In the genomic region with DNA sequence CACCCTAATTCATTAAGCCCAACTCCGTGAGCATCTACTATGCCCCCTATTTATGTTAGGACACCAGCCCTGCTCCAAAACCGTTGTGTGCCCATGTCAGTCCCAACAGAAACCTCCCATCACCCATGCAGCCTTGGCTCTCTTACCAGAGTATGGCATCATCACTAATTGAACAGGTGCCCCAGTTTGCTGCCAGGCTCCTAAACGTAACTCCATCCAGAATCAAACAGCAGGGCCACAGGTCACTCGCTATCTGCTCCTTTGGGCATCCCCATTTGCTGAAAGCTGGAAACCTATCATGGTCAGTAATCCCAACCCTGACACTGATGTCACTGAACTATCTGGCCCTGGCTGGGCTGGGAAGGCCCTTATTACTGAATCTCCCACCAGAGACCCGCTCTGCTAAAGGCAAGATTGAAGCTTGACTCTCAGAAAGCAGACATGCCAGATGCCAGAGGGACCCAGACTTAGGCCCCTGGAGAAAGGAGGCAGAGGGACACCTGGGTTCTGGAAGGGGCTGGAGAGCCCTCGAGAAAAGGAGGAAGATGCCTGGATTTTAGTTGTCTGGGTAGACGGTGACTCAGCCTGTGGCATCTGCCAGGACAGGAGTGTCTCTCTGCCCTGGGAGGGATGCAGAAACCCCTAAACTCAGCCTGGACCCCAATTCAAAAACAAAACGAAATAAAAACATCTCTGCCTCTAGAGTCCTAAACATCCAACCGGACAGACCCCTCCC, we compare ENCODE assay signal across 9 cellular contexts. TPM values are rescaled to one million over a fixed set of nuclear protein-coding genes. Genes with fewer than 3 reads are reported as not detected.
DNase-seq lines count a peak whose midpoint lies in the region; ATAC-seq, FAIRE-seq and TF ChIP-seq lines count a peak whose summit lies in the region.
"Had no signal": no experiment of that assay in that cellular context is flagged by ENCODE, and none has a peak within 500 bp of the region (broad histone marks: within the 10 kb centered on the region; RNA-seq: fewer than 3 reads in every experiment).

No MANE protein-coding gene starts in this region.

- CTCF ChIA-PET in activated naive CD4-positive, alpha-beta T cell treated with anti-CD3 and anti-CD28 coated beads for 36 hours (lab: Charles Lee) = interaction anchor here (1.1 to 1.3 kb wide), 2 partner anchors 39 to 125 kb away, joined by 3 to 6 read pairs; no protein-coding TSS in a partner anchor
- CTCF ChIA-PET in K562 (lab: Yijun Ruan, JAX; ENCODE audit: low intra/inter-chr PET ratio) = no interaction called here

- TSS peak; percentile 72 for BruUV-seq in K562 (replicated peaks; lab: Mats Ljungman, UMichigan)

- no peaks in the 10 kb centered on the region for H3K79me2 ChIP-seq in K562 (ENCODE audit: control insufficient read depth, insufficient read depth, low read length)

- H3K27ac ChIP-seq in K562 (ENCODE audit: extremely low read depth, low read depth, low read length) (no peak overlapping the region), mesodermal cell (ENCODE audit: low read depth, low read length, severe bottlenecking) (no peak overlapping the region), tibial nerve (peak overlapping the region in 2 of 4 donors; percentile 6 to 63)

- H3K36me3 ChIP-seq in K562 (ENCODE audit: control insufficient read depth, insufficient read depth, low read length) = no peaks in the 10 kb centered on the region
- H3K36me3 ChIP-seq in mesodermal cell (ENCODE audit: control insufficient read depth, insufficient read depth, low read length) = no peaks in the 10 kb centered on the region
- H3K36me3 ChIP-seq in tibial nerve = no peaks in the 10 kb centered on the region

- FAIRE-seq in K562 (lab: Jason Lieb, UNC) (no peak), urothelium cell line (lab: Jason Lieb, UNC) (no peak)
- FAIRE-seq: endometrium had no signal

- H3K27me3 ChIP-seq in K562 (ENCODE audit: control insufficient read depth in 2 of 2, insufficient read depth in 2 of 2, low read length in 2 of 2) (peaks cover 15 to 60% of the 10 kb centered on the region in 2 experiments; a peak in 4 of 5 replicates), tibial nerve (no peaks in the 10 kb centered on the region)

- H3K4me2 ChIP-seq in K562 (ENCODE audit: insufficient read depth, low read length) = peak overlapping the region; percentile 54

- H3K4me3 Mint-ChIP-seq in activated naive CD4-positive, alpha-beta T cell treated with anti-CD3 and anti-CD28 coated beads for 36 hours = peak overlapping the region; percentile 71

- TF ChIP-seq CTCF in K562 (IDR thresholded peaks at IDR 0.05 in 2 of 3, conservative IDR thresholded peaks at IDR 0.05 in 1 of 3; ENCODE audit: insufficient read depth in 2 of 3, low read depth in 1 of 3, low read length in 3 of 3) (no peak), tibial nerve (IDR thresholded peaks at IDR 0.05) (no peak), GM10266 (IDR thresholded peaks at IDR 0.05; ENCODE audit: control insufficient read depth, insufficient read depth, low read depth, missing control alignments) (no peak)

- peak overlapping the region; percentile 78 for H2AFZ ChIP-seq in K562 (ENCODE audit: low read depth, low read length)

- in situ Hi-C loops in K562 (cut with MboI) = no loop called here

- no peaks in the 10 kb centered on the region for H4K20me1 ChIP-seq in K562 (replicated peaks; ENCODE audit: control insufficient read depth, insufficient read depth, low read length)

- ATAC-seq in K562 (no peak), GM19328 (IDR thresholded peaks at IDR 0.05; ENCODE audit: unreplicated experiment) (no peak)

- H3K9me1 ChIP-seq in K562 (ENCODE audit: control insufficient read depth, insufficient read depth, low read length) = no peaks in the 10 kb centered on the region

- peak overlapping the region; percentile 42 to 89; a peak in 3 of 4 replicates for H3K9ac ChIP-seq in K562 (ENCODE audit: insufficient read depth in 1 of 2, low read depth in 2 of 2, low read length in 2 of 2)

- TF ChIP-seq RAD21 in K562 (CRISPR knock-in tag; conservative IDR thresholded peaks at IDR 0.05 in 1 of 2, IDR thresholded peaks at IDR 0.05 in 1 of 2) = no peak

- H3K27me3 Mint-ChIP-seq in activated naive CD4-positive, alpha-beta T cell treated with anti-CD3 and anti-CD28 coated beads for 36 hours (ENCODE audit: low read depth) = peaks cover 4% of the 10 kb centered on the region

- intact Hi-C loops in activated naive CD4-positive, alpha-beta T cell treated with anti-CD3 and anti-CD28 coated beads for 36 hours (cut with micrococcal nuclease) = no loop called here
- intact Hi-C loops in K562 (cut with micrococcal nuclease) = loop anchor here (1.0 kb wide), 1 partner anchor 39 kb away; no protein-coding TSS in a partner anchor

- H3K4me1 Mint-ChIP-seq in activated naive CD4-positive, alpha-beta T cell treated with anti-CD3 and anti-CD28 coated beads for 36 hours (ENCODE audit: low read depth) = peaks cover 13% of the 10 kb centered on the region

- H3K36me3 Mint-ChIP-seq in activated naive CD4-positive, alpha-beta T cell treated with anti-CD3 and anti-CD28 coated beads for 36 hours (ENCODE audit: low read depth) = no peaks in the 10 kb centered on the region

- H3K9me3 ChIP-seq in K562 (replicated peaks; ENCODE audit: control insufficient read depth, insufficient read depth, low read depth, low read length) (no peaks in the 10 kb centered on the region), mesodermal cell (ENCODE audit: control insufficient read depth, low read length) (no peaks in the 10 kb centered on the region), tibial nerve (no peaks in the 10 kb centered on the region)

- H3K27ac Mint-ChIP-seq in activated naive CD4-positive, alpha-beta T cell treated with anti-CD3 and anti-CD28 coated beads for 36 hours = no peak overlapping the region

- no peak for DNase-seq in activated naive CD4-positive, alpha-beta T cell treated with anti-CD3 and anti-CD28 coated beads for 36 hours
- DNase-seq in activated naive CD4-positive, alpha-beta T cell (lab: John Stamatoyannopoulos, UW) = no peak
- DNase-seq in K562 (ENCODE audit: extremely low read depth in 1 of 4, low spot score in 3 of 4) = no peak
- no peak for DNase-seq in tibial nerve (ENCODE audit: low spot score in 2 of 2)
- DNase-seq in urothelium cell line (ENCODE audit: low spot score) = no peak
- no peak for DNase-seq in GM10266 (ENCODE audit: extremely low spot score)

- H3K4me1 ChIP-seq in K562 (replicated peaks in 1 of 2; ENCODE audit: control insufficient read depth in 2 of 2, insufficient read depth in 2 of 2, low read length in 2 of 2) (peaks cover 8 to 15% of the 10 kb centered on the region in 2 experiments), mesodermal cell (ENCODE audit: control insufficient read depth, insufficient read depth, low read length, poor library complexity, severe bottlenecking) (peaks cover 18% of the 10 kb centered on the region), tibial nerve (peaks cover 0 to 17% (median 5%) of the 10 kb centered on the region in 4 donors)

- peak overlapping the region; percentile 37 for H3K4me3 ChIP-seq in K562
- H3K4me3 ChIP-seq in mesodermal cell (ENCODE audit: extremely low read depth, insufficient read depth, low read length, poor library complexity, severe bottlenecking) = peak overlapping the region; percentile 28
- peak overlapping the region; percentile 31 to 60 (median 42) for H3K4me3 ChIP-seq in tibial nerve

- 22% methylated on average over 9 of the region's 9 CpGs for WGBS in K562 (ENCODE audit: insufficient coverage, low coverage, missing lambda C conversion rate)
- WGBS in mesodermal cell (ENCODE audit: insufficient coverage in 2 of 2), 2 experiments = 70 to 76% methylated on average over 6 of the region's 9 CpGs
- WGBS in tibial nerve, 2 donors = 61 to 62% methylated on average over 9 of the region's 9 CpGs

- TF ChIP-seq POLR2A in K562 (conservative IDR thresholded peaks at IDR 0.05) = no peak
- no peak for TF ChIP-seq POLR2A in tibial nerve (IDR thresholded peaks at IDR 0.05)

- POLR2A ChIA-PET in K562 (lab: Yijun Ruan, JAX) = interaction anchor here (0.6 to 1.2 kb wide), 6 partner anchors 9 to 632 kb away, joined by 3 to 6 read pairs (median 4); no protein-coding TSS in a partner anchor

- TF ChIP-seq EP300 in K562 (IDR thresholded peaks at IDR 0.05; ENCODE audit: low read length) = no peak
- no peak for TF ChIP-seq EP300 in tibial nerve (IDR thresholded peaks at IDR 0.05)

- no peaks in the 10 kb centered on the region for H3K9me3 Mint-ChIP-seq in activated naive CD4-positive, alpha-beta T cell treated with anti-CD3 and anti-CD28 coated beads for 36 hours

RNA-seq across cellular contexts. Expression of gene MUCL3, which starts 14.0 kb away (rescaled TPM):
- not detected for total RNA-seq in activated naive CD4-positive, alpha-beta T cell treated with anti-CD3 and anti-CD28 coated beads for 36 hours
- total RNA-seq in K562 (2011; cell fraction: chromatin; rRNA removed; ENCODE audit: low replicate concordance) = not detected in 2 replicates
- not detected in 2 replicates for total RNA-seq in K562 (2011; cell fraction: nucleolus; rRNA removed)
- not detected in 2 replicates for total RNA-seq in K562 (2011; cell fraction: nucleoplasm; rRNA removed)
- not detected in 2 replicates for total RNA-seq in K562 (2014; rRNA removed)
- not detected in 2 replicates for total RNA-seq in K562 (2014; rRNA removed; fragmentation: Illumina TruSeq; extraction: Trizol)
- total RNA-seq in K562 (2015; rRNA removed; fragmentation: Illumina TruSeq; extraction: Trizol) = not detected in 2 replicates
- not detected in 2 replicates for total RNA-seq in K562 (2021)
- not detected in 2 replicates for polyA plus RNA-seq in K562 (2011; rRNA removed)
- not detected in 2 replicates for polyA plus RNA-seq in K562 (2011; cell fraction: cytosol; rRNA removed)
- not detected in 2 replicates for polyA plus RNA-seq in K562 (2011; cell fraction: nucleus; rRNA removed)
- 0.03 and 0.07 TPM in 2 replicates for polyA plus RNA-seq in K562 (2012)
- polyA plus RNA-seq in K562 (2014; fragmentation: Illumina TruSeq; extraction: Trizol) = not detected in 2 replicates
- polyA plus RNA-seq in K562 (2014; fragmentation: Nextera tagmentation; extraction: Ambion mirVana) = not detected
- 0.07 TPM in 1 of 2 replicates, not detected in the other for polyA plus RNA-seq in K562 (2014; rRNA removed)
- polyA minus RNA-seq in K562 (2011; rRNA and poly(A)+ RNA removed) = not detected in 2 replicates
- not detected in 2 replicates for polyA minus RNA-seq in K562 (2011; cell fraction: cytosol; rRNA and poly(A)+ RNA removed)
- not detected in 2 replicates for polyA minus RNA-seq in K562 (2011; cell fraction: nucleus; rRNA and poly(A)+ RNA removed)
- not detected for polyA plus RNA-seq in mesodermal cell (2013, experiment 1 of 2)
- polyA plus RNA-seq in mesodermal cell (2013, experiment 2 of 2) = not detected
- total RNA-seq in tibial nerve = under 1 TPM in 1 of 4 donors, not detected in 3; under 0.01 TPM

RNA-seq across cellular contexts. Expression of gene SFTA2, which starts 22.8 kb away (rescaled TPM):
- not detected for total RNA-seq in activated naive CD4-positive, alpha-beta T cell treated with anti-CD3 and anti-CD28 coated beads for 36 hours
- total RNA-seq in K562 (2011; cell fraction: chromatin; rRNA removed; ENCODE audit: low replicate concordance) = not detected in 2 replicates
- not detected in 2 replicates for total RNA-seq in K562 (2011; cell fraction: nucleolus; rRNA removed)
- not detected in 2 replicates for total RNA-seq in K562 (2011; cell fraction: nucleoplasm; rRNA removed)
- total RNA-seq in K562 (2014; rRNA removed) (not detected in 2 replicates), K562 (2014; rRNA removed; fragmentation: Illumina TruSeq; extraction: Trizol) (not detected in 2 replicates), K562 (2015; rRNA removed; fragmentation: Illumina TruSeq; extraction: Trizol) (not detected in 2 replicates), K562 (2021) (0.78 TPM in 1 of 2 replicates, not detected in the other), tibial nerve (not detected)
- polyA plus RNA-seq in K562 (2011; rRNA removed) (not detected in 2 replicates), K562 (2014; fragmentation: Illumina TruSeq; extraction: Trizol) (not detected in 2 replicates), K562 (2014; fragmentation: Nextera tagmentation; extraction: Ambion mirVana) (not detected), K562 (2014; rRNA removed) (not detected in 2 replicates)
- not detected in 2 replicates for polyA plus RNA-seq in K562 (2011; cell fraction: cytosol; rRNA removed)
- polyA plus RNA-seq in K562 (2011; cell fraction: nucleus; rRNA removed) = not detected in 2 replicates
- 0.17 TPM in 1 of 2 replicates, not detected in the other for polyA plus RNA-seq in K562 (2012)
- not detected in 2 replicates for polyA minus RNA-seq in K562 (2011; rRNA and poly(A)+ RNA removed)
- not detected in 2 replicates for polyA minus RNA-seq in K562 (2011; cell fraction: cytosol; rRNA and poly(A)+ RNA removed)
- not detected in 2 replicates for polyA minus RNA-seq in K562 (2011; cell fraction: nucleus; rRNA and poly(A)+ RNA removed)
- polyA plus RNA-seq in mesodermal cell (2013, experiment 1 of 2) = not detected
- not detected for polyA plus RNA-seq in mesodermal cell (2013, experiment 2 of 2)

RNA-seq across cellular contexts. Expression of gene MUC21, which starts 28.7 kb away (rescaled TPM):
- not detected for total RNA-seq in activated naive CD4-positive, alpha-beta T cell treated with anti-CD3 and anti-CD28 coated beads for 36 hours
- total RNA-seq in K562 (2011; cell fraction: chromatin; rRNA removed; ENCODE audit: low replicate concordance) = not detected in 2 replicates
- total RNA-seq in K562 (2011; cell fraction: nucleolus; rRNA removed) = not detected in 2 replicates
- not detected in 2 replicates for total RNA-seq in K562 (2011; cell fraction: nucleoplasm; rRNA removed)
- not detected in 2 replicates for total RNA-seq in K562 (2014; rRNA removed)
- not detected in 2 replicates for total RNA-seq in K562 (2014; rRNA removed; fragmentation: Illumina TruSeq; extraction: Trizol)
- total RNA-seq in K562 (2015; rRNA removed; fragmentation: Illumina TruSeq; extraction: Trizol) = not detected in 2 replicates
- total RNA-seq in K562 (2021) = not detected in 2 replicates
- polyA plus RNA-seq in K562 (2011; rRNA removed) = not detected in 2 replicates
- not detected in 2 replicates for polyA plus RNA-seq in K562 (2011; cell fraction: cytosol; rRNA removed)
- polyA plus RNA-seq in K562 (2011; cell fraction: nucleus; rRNA removed) = not detected in 2 replicates
- not detected in 2 replicates for polyA plus RNA-seq in K562 (2012)
- polyA plus RNA-seq in K562 (2014; fragmentation: Illumina TruSeq; extraction: Trizol) = not detected in 2 replicates
- polyA plus RNA-seq in K562 (2014; fragmentation: Nextera tagmentation; extraction: Ambion mirVana) = not detected
- polyA plus RNA-seq in K562 (2014; rRNA removed) = not detected in 2 replicates
- not detected in 2 replicates for polyA minus RNA-seq in K562 (2011; rRNA and poly(A)+ RNA removed)
- polyA minus RNA-seq in K562 (2011; cell fraction: cytosol; rRNA and poly(A)+ RNA removed) = not detected in 2 replicates
- not detected in 2 replicates for polyA minus RNA-seq in K562 (2011; cell fraction: nucleus; rRNA and poly(A)+ RNA removed)
- polyA plus RNA-seq in mesodermal cell (2013, experiment 1 of 2) = not detected
- not detected for polyA plus RNA-seq in mesodermal cell (2013, experiment 2 of 2)
- not detected for total RNA-seq in tibial nerve

RNA-seq across cellular contexts. Expression of gene VARS2, which starts 40.8 kb away (rescaled TPM):
- total RNA-seq in activated naive CD4-positive, alpha-beta T cell treated with anti-CD3 and anti-CD28 coated beads for 36 hours = 10 to 100 TPM; 78.1 to 82.8 TPM
- 134 and 271 TPM in 2 replicates for total RNA-seq in K562 (2011; cell fraction: chromatin; rRNA removed; ENCODE audit: low replicate concordance)
- total RNA-seq in K562 (2011; cell fraction: nucleolus; rRNA removed) = 116 and 125 TPM in 2 replicates
- 117 and 125 TPM in 2 replicates for total RNA-seq in K562 (2011; cell fraction: nucleoplasm; rRNA removed)
- 31.1 and 46.0 TPM in 2 replicates for total RNA-seq in K562 (2014; rRNA removed)
- total RNA-seq in K562 (2014; rRNA removed; fragmentation: Illumina TruSeq; extraction: Trizol) = 16.8 and 18.5 TPM in 2 replicates
- 23.3 and 26.3 TPM in 2 replicates for total RNA-seq in K562 (2015; rRNA removed; fragmentation: Illumina TruSeq; extraction: Trizol)
- 41.0 and 48.0 TPM in 2 replicates for total RNA-seq in K562 (2021)
- 35.1 and 56.2 TPM in 2 replicates for polyA plus RNA-seq in K562 (2011; rRNA removed)
- 28.8 and 33.9 TPM in 2 replicates for polyA plus RNA-seq in K562 (2011; cell fraction: cytosol; rRNA removed)
- 263 and 308 TPM in 2 replicates for polyA plus RNA-seq in K562 (2011; cell fraction: nucleus; rRNA removed)
- 38.5 and 55.4 TPM in 2 replicates for polyA plus RNA-seq in K562 (2012)
- polyA plus RNA-seq in K562 (2014; fragmentation: Illumina TruSeq; extraction: Trizol) = 28.3 and 29.9 TPM in 2 replicates
- 1 to 10 TPM; 1.6 to 2.3 TPM for polyA plus RNA-seq in K562 (2014; fragmentation: Nextera tagmentation; extraction: Ambion mirVana)
- polyA plus RNA-seq in K562 (2014; rRNA removed) = 44.8 and 53.6 TPM in 2 replicates
- polyA minus RNA-seq in K562 (2011; rRNA and poly(A)+ RNA removed) = 46.2 and 47.8 TPM in 2 replicates
- 18.4 and 32.6 TPM in 2 replicates for polyA minus RNA-seq in K562 (2011; cell fraction: cytosol; rRNA and poly(A)+ RNA removed)
- polyA minus RNA-seq in K562 (2011; cell fraction: nucleus; rRNA and poly(A)+ RNA removed) = 28.9 and 49.2 TPM in 2 replicates
- 27.9 TPM for polyA plus RNA-seq in mesodermal cell (2013, experiment 1 of 2)
- polyA plus RNA-seq in mesodermal cell (2013, experiment 2 of 2) = 22.3 TPM
- total RNA-seq in tibial nerve = 10 to 100 TPM; 22.6 to 26.2 (median 24.7) TPM

RNA-seq across cellular contexts. Expression of gene GTF2H4, which starts 46.8 kb away (rescaled TPM):
- total RNA-seq in activated naive CD4-positive, alpha-beta T cell treated with anti-CD3 and anti-CD28 coated beads for 36 hours = 10 to 100 TPM; 33.3 to 42.4 TPM
- total RNA-seq in K562 (2011; cell fraction: chromatin; rRNA removed; ENCODE audit: low replicate concordance) = 228 and 428 TPM in 2 replicates
- 202 and 247 TPM in 2 replicates for total RNA-seq in K562 (2011; cell fraction: nucleolus; rRNA removed)
- 179 and 226 TPM in 2 replicates for total RNA-seq in K562 (2011; cell fraction: nucleoplasm; rRNA removed)
- 30.5 and 55.3 TPM in 2 replicates for total RNA-seq in K562 (2014; rRNA removed)
- total RNA-seq in K562 (2014; rRNA removed; fragmentation: Illumina TruSeq; extraction: Trizol) = 36.1 and 39.6 TPM in 2 replicates
- 38.3 and 38.6 TPM in 2 replicates for total RNA-seq in K562 (2015; rRNA removed; fragmentation: Illumina TruSeq; extraction: Trizol)
- 70.6 and 80.5 TPM in 2 replicates for total RNA-seq in K562 (2021)
- polyA plus RNA-seq in K562 (2011; rRNA removed) = 60.1 and 75.6 TPM in 2 replicates
- 57.7 and 65.7 TPM in 2 replicates for polyA plus RNA-seq in K562 (2011; cell fraction: cytosol; rRNA removed)
- 584 and 671 TPM in 2 replicates for polyA plus RNA-seq in K562 (2011; cell fraction: nucleus; rRNA removed)
- 66.1 and 69.0 TPM in 2 replicates for polyA plus RNA-seq in K562 (2012)
- 57.1 and 76.3 TPM in 2 replicates for polyA plus RNA-seq in K562 (2014; fragmentation: Illumina TruSeq; extraction: Trizol)
- polyA plus RNA-seq in K562 (2014; fragmentation: Nextera tagmentation; extraction: Ambion mirVana) = 1 to 10 TPM; 3.6 to 5.2 TPM
- polyA plus RNA-seq in K562 (2014; rRNA removed) = 86.1 and 95.0 TPM in 2 replicates
- 37.2 and 37.6 TPM in 2 replicates for polyA minus RNA-seq in K562 (2011; rRNA and poly(A)+ RNA removed)
- polyA minus RNA-seq in K562 (2011; cell fraction: cytosol; rRNA and poly(A)+ RNA removed) = 16.6 and 20.2 TPM in 2 replicates
- polyA minus RNA-seq in K562 (2011; cell fraction: nucleus; rRNA and poly(A)+ RNA removed) = 60.9 and 104 TPM in 2 replicates
- 45.8 TPM for polyA plus RNA-seq in mesodermal cell (2013, experiment 1 of 2)
- polyA plus RNA-seq in mesodermal cell (2013, experiment 2 of 2) = 34.3 TPM
- total RNA-seq in tibial nerve = 10 to 100 TPM in 2 of 4 donors, 1 to 10 TPM in 2; 2.2 to 25.2 (median 10.1) TPM
